In the genomic region with DNA sequence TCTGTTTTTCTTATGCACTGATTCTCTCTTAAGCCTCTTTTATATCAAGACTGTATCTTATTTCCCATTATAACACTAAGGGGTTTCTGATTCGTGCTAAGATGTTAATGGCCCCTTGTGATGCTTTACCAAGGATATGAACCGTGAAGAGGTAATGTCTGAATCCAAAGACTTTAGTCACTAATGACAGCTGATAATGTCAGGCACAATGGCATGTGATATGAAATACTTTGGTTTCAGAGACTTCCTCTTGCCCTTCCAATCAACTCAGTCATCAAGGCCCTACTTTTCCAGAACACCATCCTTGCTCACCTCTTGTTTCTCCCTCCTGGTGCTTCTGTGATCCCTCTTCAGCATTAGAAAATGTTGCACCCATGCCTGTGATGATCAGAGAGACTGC, we compare ENCODE assay signal across 16 cellular contexts.
"Had no signal": no experiment of that assay in that cellular context is flagged by ENCODE, and none has a peak within 500 bp of the region (broad histone marks: within the 10 kb centered on the region; RNA-seq: fewer than 3 reads in every experiment).

No MANE protein-coding gene starts in this region.

- H3K9me3 ChIP-seq: breast epithelium, esophagus muscularis mucosa, left lung, psoas muscle had no signal

- H3K27me3 ChIP-seq: breast epithelium, esophagus muscularis mucosa, left lung had no signal

- H3K36me3 ChIP-seq: breast epithelium, esophagus muscularis mucosa, left lung had no signal

- DNase-seq: activated CD4-positive, alpha-beta T cell treated with anti-CD3 and anti-CD28 coated beads, Interleukin-2, amount 50 U/mL, for 48 hours; activated CD4-positive, CD25-positive, alpha-beta regulatory T cell treated with anti-CD3 and anti-CD28 coated beads, Interleukin-2, amount 50 U/mL, for 72 hours; activated effector memory CD4-positive, alpha-beta T cell treated with anti-CD3 and anti-CD28 coated beads, Interleukin-2, amount 50 U/mL, for 16 hours; activated T-cell treated with anti-CD3 and anti-CD28 coated beads, Interleukin-2, amount 50 U/mL, for 4 hours; amniotic stem cell; foreskin fibroblast; head of caudate nucleus; left lung; psoas muscle; stimulated activated CD4-positive, alpha-beta T cell treated with anti-CD3 and anti-CD28 coated beads, Interleukin-2, amount 100 ng/mL, for 24 hours; stimulated activated naive B cell treated with anti-CD40 and anti-IgM and Interleukin-4, amounts not matched to agents 10 μg/mL and 1 μg/mL and 100 μg/mL, for 72 hours; substantia nigra had no signal

- H3K4me3 ChIP-seq: breast epithelium, esophagus muscularis mucosa, left lung, psoas muscle had no signal

- ATAC-seq: activated naive CD4-positive, alpha-beta T cell treated with anti-CD3 and anti-CD28 coated beads, Interleukin-2, amount 50 U/mL, for 72 hours; activated T-cell treated with anti-CD3 and anti-CD28 coated beads, Interleukin-2, amount 50 U/mL, for 4 hours; left lung; psoas muscle; sciatic nerve; stimulated activated naive B cell treated with anti-CD40 and anti-IgM and Interleukin-4, amounts not matched to agents 10 μg/mL and 1 μg/mL and 100 μg/mL, for 72 hours had no signal

- H3K27ac ChIP-seq: breast epithelium, left lung, psoas muscle had no signal

- H3K4me1 ChIP-seq: breast epithelium, left lung, psoas muscle had no signal
